Comparison of ENCODE assay signal across 23 cellular contexts in the genomic region with DNA sequence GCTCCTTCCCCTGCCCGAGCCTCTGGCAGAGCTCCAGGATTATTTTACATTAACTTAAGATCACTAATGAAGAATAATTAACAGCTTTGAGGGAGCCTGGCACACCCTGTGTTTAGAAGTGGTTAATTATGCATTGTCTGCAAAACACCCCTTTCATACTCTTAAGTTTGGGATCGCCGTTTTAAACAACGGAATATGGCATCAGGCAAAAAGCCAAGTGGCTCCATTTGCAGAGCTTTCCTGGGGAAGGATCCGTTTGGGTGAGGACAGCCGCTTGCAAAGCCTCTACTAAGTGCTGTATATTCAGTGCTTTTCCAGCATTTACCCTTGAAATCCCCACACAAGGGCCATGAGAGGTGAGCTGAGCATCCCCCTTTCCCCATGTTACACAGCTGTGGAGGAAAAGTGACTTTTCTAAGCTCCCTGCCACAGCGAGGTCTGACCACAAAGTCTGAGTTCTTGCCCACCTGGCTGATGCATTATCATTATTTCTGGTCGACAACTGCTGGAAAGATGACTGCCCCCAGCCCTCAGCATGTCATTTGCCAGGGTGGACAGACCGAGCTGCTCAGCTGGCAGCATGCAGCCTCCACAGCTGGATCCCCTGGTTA. TPM values are rescaled to one million over a fixed set of nuclear protein-coding genes. Genes with fewer than 3 reads are reported as not detected.
DNase-seq lines count a peak whose midpoint lies in the region; ATAC-seq and TF ChIP-seq lines count a peak whose summit lies in the region.
"Had no signal": no experiment of that assay in that cellular context is flagged by ENCODE, and none has a peak within 500 bp of the region (broad histone marks: within the 10 kb centered on the region; RNA-seq: fewer than 3 reads in every experiment).

No MANE protein-coding gene starts in this region.

- no peak overlapping the region for H2AFZ ChIP-seq in osteoblast (ENCODE audit: low read length)

- H3K79me2 ChIP-seq in osteoblast (ENCODE audit: insufficient read depth, low read length) = no peaks in the 10 kb centered on the region

- H3K36me3 ChIP-seq in KOPT-K1 (ENCODE audit: insufficient read depth, low read length) (no peaks in the 10 kb centered on the region), osteoblast (ENCODE audit: insufficient read depth, low read length) (no peaks in the 10 kb centered on the region)
- H3K36me3 ChIP-seq: gastrocnemius medialis, transverse colon had no signal

- no peak for ATAC-seq in HG02885 (IDR thresholded peaks at IDR 0.05; ENCODE audit: poor library complexity, unreplicated experiment)
- ATAC-seq: gastrocnemius medialis, SK-N-SH treated with all-trans-retinoic acid at 6 μM for 48 hours had no signal

- peak overlapping the region; percentile 29 for H3K27ac ChIP-seq in KOPT-K1 (ENCODE audit: low read depth, low read length, poor library complexity, severe bottlenecking)
- H3K27ac ChIP-seq in osteoblast (ENCODE audit: low read depth, low read length) = no peak overlapping the region
- H3K27ac ChIP-seq: gastrocnemius medialis, transverse colon had no signal

- H3K4me3 ChIP-seq in osteoblast (ENCODE audit: insufficient read depth, low read length) = peak overlapping the region; percentile 64
- H3K4me3 ChIP-seq: transverse colon had no signal

- H3K4me2 ChIP-seq in osteoblast (ENCODE audit: insufficient read depth, low read length) = peak overlapping the region; percentile 78

- no peaks in the 10 kb centered on the region for H3K4me1 ChIP-seq in osteoblast (ENCODE audit: insufficient read depth, low read length)
- H3K4me1 ChIP-seq: gastrocnemius medialis, transverse colon had no signal

- peaks cover 30% of the 10 kb centered on the region for H3K27me3 ChIP-seq in osteoblast (ENCODE audit: insufficient read depth, low read length)
- H3K27me3 ChIP-seq: gastrocnemius medialis, transverse colon had no signal

- H3K9me3 ChIP-seq in KOPT-K1 (ENCODE audit: insufficient read depth, low read length, poor library complexity, severe bottlenecking) (no peaks in the 10 kb centered on the region), osteoblast (ENCODE audit: low read depth, low read length) (no peaks in the 10 kb centered on the region)
- H3K9me3 ChIP-seq: gastrocnemius medialis, transverse colon had no signal

- peak; percentile 71 for DNase-seq in COR-L47 (lab: John Stamatoyannopoulos, UW)
- DNase-seq in cerebellum (ENCODE audit: low spot score) = peak; percentile 47
- no peak for DNase-seq in osteoblast (ENCODE audit: insufficient read length, low spot score, missing footprints)
- DNase-seq in HuH-7 (ENCODE audit: low spot score) = no peak
- DNase-seq in HuH-7.5 (ENCODE audit: low spot score) = no peak
- DNase-seq: activated B cell treated with CpG ODN at 0.5 μM for 24 hours; activated CD4-positive, alpha-beta memory T cell treated with anti-CD3 and anti-CD28 coated beads for 36 hours; activated T-cell treated with anti-CD3 and anti-CD28 coated beads for 4 hours; amniotic stem cell; caudate nucleus; CD8-positive, alpha-beta T cell; erythroblast; gastrocnemius medialis; H9; naive B cell; NCI-H146; NCI-H446; RPMI8226; stimulated activated naive CD8-positive, alpha-beta T cell treated with anti-CD3 and anti-CD28 coated beads, Interleukin-15, Interleukin-2, amounts not matched to agents 100 U/mL and 50 U/mL, for 24 hours; transverse colon had no signal

- H4K20me1 ChIP-seq in osteoblast (ENCODE audit: insufficient read depth, low read length) = no peaks in the 10 kb centered on the region

- no peak for TF ChIP-seq CTCF in osteoblast (IDR thresholded peaks at IDR 0.05; ENCODE audit: extremely low read depth, low read depth, low read length)

RNA-seq across cellular contexts. Expression of gene IQSEC1, which starts 33.8 kb away (rescaled TPM):
- total RNA-seq in cerebellum (27.2 TPM), osteoblast (22.1 and 28.3 TPM in 2 replicates)

Comparison
In these comparisons a context has a peak if more than half of its experiments do, and no peak if none do; other contexts are left out.
1. DNase-seq: peak in COR-L47 (single experiment) and cerebellum (single experiment); none in osteoblast (single experiment), HuH-7 (single experiment) and HuH-7.5 (single experiment).